In genomic region chr1:21294266-21295058, GRCh38 we compare ENCODE assay signal across 8 cellular contexts. TPM values are rescaled to one million over a fixed set of nuclear protein-coding genes. Genes with fewer than 3 reads are reported as not detected.
DNase-seq lines count a peak whose midpoint lies in the region; ATAC-seq and TF ChIP-seq lines count a peak whose summit lies in the region.

No MANE protein-coding gene starts in this region.

- peaks cover 27% of the 10 kb centered on the region for H3F3A ChIP-seq in DOHH2 (ENCODE audit: control insufficient read depth, insufficient read depth)
- no peaks in the 10 kb centered on the region for H3F3A ChIP-seq in Loucy (ENCODE audit: low read depth)

- H3K4me2 ChIP-seq in DOHH2 (ENCODE audit: low read length) (peak overlapping the region; percentile 84), Loucy (ENCODE audit: low read depth, low read length, poor library complexity, severe bottlenecking) (peak overlapping the region; percentile 71)

- H3K36me3 ChIP-seq in DOHH2 (ENCODE audit: control insufficient read depth, low read length) (no peaks in the 10 kb centered on the region), Loucy (ENCODE audit: insufficient read depth, low read length) (no peaks in the 10 kb centered on the region), MG63 (no peaks in the 10 kb centered on the region)

- intact Hi-C loops in left cardiac atrium (cut with DNase I) = no loop called here

- DNase-seq in activated T-cell treated with anti-CD3 and anti-CD28 coated beads for 1 hour (ENCODE audit: low read depth) (peak; percentile 72), left cardiac atrium (no peak), middle frontal gyrus (ENCODE audit: extremely low spot score, low spot score) (no peak), MG63 (no peak)
- DNase-seq in stimulated activated CD8-positive, alpha-beta memory T cell treated with anti-CD3 and anti-CD28 coated beads, Interleukin-12 subunit alpha, Interleukin-12 subunit beta, amount 100 ng/mL, for 24 hours (ENCODE audit: extremely low read depth) = peak; percentile 64

- ATAC-seq in GM21619 (IDR thresholded peaks at IDR 0.05; ENCODE audit: unreplicated experiment) = peak; percentile 51
- ATAC-seq in left cardiac atrium = peak; percentile 27 to 38

- H3K9ac ChIP-seq in Loucy (ENCODE audit: low read depth, low read length, poor library complexity, severe bottlenecking) = peak overlapping the region; percentile 30

- TF ChIP-seq CTCF in DOHH2 (IDR thresholded peaks at IDR 0.05; ENCODE audit: low read depth, low read length, poor library complexity, severe bottlenecking) (no peak), Loucy (conservative IDR thresholded peaks at IDR 0.05; ENCODE audit: low read length) (no peak)

- H3K9me3 ChIP-seq in DOHH2 (ENCODE audit: control insufficient read depth, insufficient read depth, low read length) (no peaks in the 10 kb centered on the region), Loucy (ENCODE audit: insufficient read depth, low read depth, low read length) (no peaks in the 10 kb centered on the region), MG63 (no peaks in the 10 kb centered on the region)

- H3K27me3 ChIP-seq in DOHH2 (ENCODE audit: control insufficient read depth, low read length) = peaks cover 5% of the 10 kb centered on the region
- no peaks in the 10 kb centered on the region for H3K27me3 ChIP-seq in Loucy (ENCODE audit: insufficient read depth, low read length, poor library complexity, severe bottlenecking)
- no peaks in the 10 kb centered on the region for H3K27me3 ChIP-seq in MG63

- peak overlapping the region; percentile 91 for H3K27ac ChIP-seq in DOHH2 (ENCODE audit: low read depth, low read length)

- H4K20me1 ChIP-seq in DOHH2 (ENCODE audit: control insufficient read depth, insufficient read depth, low read depth, low read length) = no peaks in the 10 kb centered on the region
- no peaks in the 10 kb centered on the region for H4K20me1 ChIP-seq in Loucy (ENCODE audit: insufficient read depth, low read length, poor library complexity, severe bottlenecking)

- H3K4me1 ChIP-seq in DOHH2 (ENCODE audit: control insufficient read depth, low read length) = peaks cover 74% of the 10 kb centered on the region
- peaks cover 45% of the 10 kb centered on the region for H3K4me1 ChIP-seq in Loucy (ENCODE audit: insufficient read depth, low read length, poor library complexity, severe bottlenecking)

- H3K9me2 ChIP-seq in DOHH2 (replicated peaks; ENCODE audit: control insufficient read depth, low read length) (no peaks in the 10 kb centered on the region), Loucy (replicated peaks; ENCODE audit: low read depth, low read length) (no peaks in the 10 kb centered on the region)

- no peaks in the 10 kb centered on the region for H3K79me2 ChIP-seq in DOHH2 (ENCODE audit: control insufficient read depth, low read length)
- no peaks in the 10 kb centered on the region for H3K79me2 ChIP-seq in Loucy (ENCODE audit: insufficient read depth, low read length)

- H3K4me3 ChIP-seq in DOHH2 (ENCODE audit: low read length) (peak overlapping the region; percentile 74), Loucy (ENCODE audit: low read length, poor library complexity, severe bottlenecking) (peak overlapping the region; percentile 39), MG63 (no peak overlapping the region)

- no peak overlapping the region; the same call in 1 of the 2 replicates for H2AFZ ChIP-seq in Loucy (ENCODE audit: low read length)

RNA-seq across cellular contexts. Expression of gene ECE1, which starts 4.2 kb away (rescaled TPM):
- 100 to 1,000 TPM in 1 of 2 donors, 10 to 100 TPM in 1; 66.2 to 138 TPM for total RNA-seq in left cardiac atrium
- total RNA-seq in MG63 (2014; rRNA removed; shearing (Covaris generic); ENCODE audit: low replicate concordance) = 10.5 and 11.4 TPM in 2 replicates

Comparison
In these comparisons a context has a peak if more than half of its experiments do, and no peak if none do; other contexts are left out.
1. DNase-seq: peak in activated T-cell treated with anti-CD3 and anti-CD28 coated beads for 1 hour (single experiment) and stimulated activated CD8-positive, alpha-beta memory T cell treated with anti-CD3 and anti-CD28 coated beads, Interleukin-12 subunit alpha, Interleukin-12 subunit beta, amount 100 ng/mL, for 24 hours (single experiment); none in left cardiac atrium (single experiment), middle frontal gyrus (single experiment) and MG63 (single experiment).